ENCODE assay signal across 23 cellular contexts in genomic region chr3:134699141-134699711, GRCh38. TPM values are rescaled to one million over a fixed set of nuclear protein-coding genes. Genes with fewer than 3 reads are reported as not detected.
"Had no signal": no experiment of that assay in that cellular context is flagged by ENCODE, and none has a peak within 500 bp of the region (broad histone marks: within the 10 kb centered on the region; RNA-seq: fewer than 3 reads in every experiment).

No MANE protein-coding gene starts in this region.

- H3K9me3 ChIP-seq: body of pancreas, colonic mucosa, left lung, thoracic aorta, vagina had no signal

- H3K36me3 ChIP-seq: colonic mucosa, left lung, thoracic aorta, vagina had no signal

- H3K27ac ChIP-seq: body of pancreas, colonic mucosa, dorsolateral prefrontal cortex, left lung, thoracic aorta, vagina had no signal

- H3K4me3 ChIP-seq: body of pancreas, colonic mucosa, dorsolateral prefrontal cortex, left lung, thoracic aorta, vagina had no signal

- DNase-seq: activated B cell treated with CpG ODN at 0.5 μM for 24 hours; activated CD4-positive, alpha-beta memory T cell treated with anti-CD3 and anti-CD28 coated beads for 36 hours; activated CD4-positive, alpha-beta T cell treated with anti-CD3 and anti-CD28 coated beads for 4 hours; activated CD8-positive, alpha-beta memory T cell treated with anti-CD3 and anti-CD28 coated beads, Interleukin-2, amount 10 ng/mL, durations not matched to agents 7 days and 5 days; activated effector memory CD4-positive, alpha-beta T cell treated with anti-CD3 and anti-CD28 coated beads, Interleukin-2, amount 50 U/mL, for 16 hours; activated naive CD4-positive, alpha-beta T cell treated with anti-CD3 and anti-CD28 coated beads, Interleukin-2, amount 10 ng/mL, durations not matched to agents 7 days and 5 days; activated naive CD8-positive, alpha-beta T cell treated with anti-CD3 and anti-CD28 coated beads, Interleukin-2, amount 50 U/mL, for 24 hours; activated T-cell treated with anti-CD3 and anti-CD28 coated beads for 4 hours; body of pancreas; central memory CD4-positive, alpha-beta T cell; colonic mucosa; dorsolateral prefrontal cortex; left lung; midbrain; natural killer cell; right cardiac atrium; stimulated activated CD4-positive, alpha-beta T cell treated with anti-CD3 and anti-CD28 coated beads, Interleukin-12 subunit alpha, Interleukin-12 subunit beta, amount 100 ng/mL, for 4 hours; T1000 had no signal

- H3K27me3 ChIP-seq: body of pancreas, colonic mucosa, dorsolateral prefrontal cortex, left lung, vagina had no signal

- H3K4me1 ChIP-seq: body of pancreas, colonic mucosa, left lung had no signal

- ATAC-seq: activated CD8-positive, alpha-beta memory T cell treated with anti-CD3 and anti-CD28 coated beads, Interleukin-2, amount 10 ng/mL, durations not matched to agents 7 days and 5 days; activated naive CD8-positive, alpha-beta T cell treated with anti-CD3 and anti-CD28 coated beads, Interleukin-2, amount 50 U/mL, for 24 hours; body of pancreas; left lung; natural killer cell; stimulated activated effector memory CD8-positive, alpha-beta T cell treated with anti-CD3 and anti-CD28 coated beads, Interleukin-12 subunit alpha, Interleukin-12 subunit beta, amount 100 ng/mL, for 72 hours had no signal

RNA-seq across cellular contexts. Expression of gene KY, which starts 48.4 kb away (rescaled TPM):
- total RNA-seq: activated B cell treated with CpG ODN at 0.5 μM for 24 hours; activated CD4-positive, alpha-beta memory T cell treated with anti-CD3 and anti-CD28 coated beads for 36 hours; activated CD8-positive, alpha-beta memory T cell treated with anti-CD3 and anti-CD28 coated beads, Interleukin-2, amount 10 ng/mL, durations not matched to agents 7 days and 5 days; fibroblast of villous mesenchyme; progenitor cell of endocrine pancreas had no signal
